Comparison of ENCODE assay signal across 17 cellular contexts in the genomic region with DNA sequence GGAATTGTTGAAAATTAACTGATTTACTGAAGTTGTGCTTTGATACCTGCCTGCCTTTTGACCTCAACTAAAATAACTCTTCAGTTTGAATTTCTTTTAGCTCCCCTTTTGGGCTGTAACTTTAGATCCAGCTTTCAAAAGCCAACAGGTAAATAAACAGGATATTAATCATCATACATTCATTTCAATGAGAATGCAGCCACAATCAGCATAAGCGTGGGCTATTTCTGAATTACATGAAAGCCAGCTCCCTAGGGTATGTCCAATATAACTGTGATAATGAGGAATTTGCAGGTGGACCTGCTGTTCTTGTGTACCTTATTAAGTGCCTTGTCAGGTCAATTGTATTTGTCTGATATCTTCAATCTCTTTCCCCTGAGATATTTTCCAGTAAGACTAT.
"Had no signal": no experiment of that assay in that cellular context is flagged by ENCODE, and none has a peak within 500 bp of the region (broad histone marks: within the 10 kb centered on the region; RNA-seq: fewer than 3 reads in every experiment).

No MANE protein-coding gene starts in this region.

- H3K4me3 ChIP-seq: MG63, SJCRH30 had no signal

- H3K27me3 ChIP-seq: MG63, SJCRH30 had no signal

- H3K36me3 ChIP-seq: MG63, SJCRH30 had no signal

- H3K9me3 ChIP-seq: MG63 had no signal

- H3K27ac ChIP-seq: RWPE1, SJCRH30 had no signal

- ATAC-seq: Panc1, Right ventricle myocardium inferior had no signal

- DNase-seq: KBM-7, MG63, NCI-H1092, NCI-H1105 treated with DMSO at 0.1 percent for 48 hours, NCI-H1436 treated with DMSO at 0.1 percent for 48 hours, NCI-H1694 treated with DMSO at 0.1 percent for 48 hours, NCI-H1930, NCI-H2107, NCI-H2227 treated with DMSO at 0.1 percent for 48 hours, NCI-H524, NCI-H526 treated with DMSO at 0.1 percent for 48 hours, NCI-H774, SHP77 treated with DMSO at 0.1 percent for 48 hours, SJCRH30 had no signal

- H3K4me1 ChIP-seq: SJCRH30 had no signal
